Comparison of ENCODE assay signal across 10 cellular contexts in the genomic region with DNA sequence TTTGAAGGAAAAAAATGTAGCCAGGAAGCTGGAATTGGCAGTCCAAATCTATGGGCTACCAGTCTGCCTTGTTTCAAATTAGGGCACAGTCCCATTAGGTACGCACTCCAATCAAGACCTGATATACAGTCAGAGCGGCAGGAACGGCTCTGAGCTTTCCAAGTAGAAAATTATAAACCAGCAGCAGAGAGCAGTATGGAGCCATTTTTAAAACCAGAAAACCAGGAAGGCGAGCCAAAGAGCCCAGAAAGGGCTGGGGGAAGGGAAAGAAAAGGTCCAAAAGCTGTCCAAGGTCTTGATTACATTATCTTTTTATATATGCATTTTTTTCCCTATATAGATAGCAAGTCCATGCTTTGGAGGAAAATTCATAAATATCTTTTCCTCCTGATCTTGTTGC.
DNase-seq lines count a peak whose midpoint lies in the region; ATAC-seq and TF ChIP-seq lines count a peak whose summit lies in the region.
"Had no signal": no experiment of that assay in that cellular context is flagged by ENCODE, and none has a peak within 500 bp of the region (broad histone marks: within the 10 kb centered on the region; RNA-seq: fewer than 3 reads in every experiment).

No MANE protein-coding gene starts in this region.

- TF ChIP-seq CTCF in C4-2B (conservative IDR thresholded peaks at IDR 0.05), result peak; percentile 62
- no peak for TF ChIP-seq CTCF in WTC11 (IDR thresholded peaks at IDR 0.05)
- TF ChIP-seq CTCF in omental fat pad (IDR thresholded peaks at IDR 0.05), result no peak

- POLR2A ChIA-PET in WTC11 (lab: Charles Lee), result no interaction called here
- POLR2A ChIA-PET in activated CD4-positive, alpha-beta T cell treated with anti-CD3 and anti-CD28 coated beads for 36 hours (lab: Charles Lee), result no interaction called here

- H3K27ac Mint-ChIP-seq in WTC11, result no peak overlapping the region
- no peak overlapping the region for H3K27ac Mint-ChIP-seq in activated CD4-positive, alpha-beta T cell treated with anti-CD3 and anti-CD28 coated beads for 36 hours
- H3K27ac Mint-ChIP-seq: dendritic cell treated with granulocyte-macrophage colony-stimulating factor and Interleukin-4, amounts not matched to agents 40 ng/mL and 50 ng/mL, for 4 days had no signal

- ATAC-seq in WTC11 (peak; percentile 91), omental fat pad (ENCODE audit: low FRiP score) (no peak), sciatic nerve (no peak)
- no peak for ATAC-seq in activated CD4-positive, alpha-beta T cell treated with anti-CD3 and anti-CD28 coated beads for 36 hours
- no peak for ATAC-seq in stimulated activated naive CD8-positive, alpha-beta T cell treated with anti-CD3 and anti-CD28 coated beads, Interleukin-15, Interleukin-2, amounts not matched to agents 100 U/mL and 50 U/mL, for 24 hours

- H3K4me1 Mint-ChIP-seq in WTC11, result peaks cover 46% of the 10 kb centered on the region
- H3K4me1 Mint-ChIP-seq in activated CD4-positive, alpha-beta T cell treated with anti-CD3 and anti-CD28 coated beads for 36 hours, result no peaks in the 10 kb centered on the region

- no peaks in the 10 kb centered on the region for H3K27me3 Mint-ChIP-seq in WTC11 (ENCODE audit: low read depth)
- H3K27me3 Mint-ChIP-seq in activated CD4-positive, alpha-beta T cell treated with anti-CD3 and anti-CD28 coated beads for 36 hours, result peaks cover 2% of the 10 kb centered on the region

- intact Hi-C loops in activated CD4-positive, alpha-beta T cell treated with anti-CD3 and anti-CD28 coated beads for 36 hours (cut with DNase I, micrococcal nuclease), result no loop called here
- intact Hi-C loops in sciatic nerve (cut with DNase I), result no loop called here

- CTCF ChIA-PET in WTC11 (lab: Charles Lee), result interaction anchor here (0.8 to 1.1 kb wide), 5 partner anchors 50 to 1098 kb away, joined by 3 to 4 read pairs (median 3); no protein-coding TSS in a partner anchor
- CTCF ChIA-PET in activated CD4-positive, alpha-beta T cell treated with anti-CD3 and anti-CD28 coated beads for 36 hours (lab: Charles Lee), result no interaction called here

- DNase-seq in HT1080 (ENCODE audit: low read depth) (peak; percentile 40), WTC11 (ENCODE audit: low spot score) (peak; percentile 12), kidney tubule cell (ENCODE audit: low spot score) (peak; percentile 33), omental fat pad (ENCODE audit: low spot score) (no peak), sciatic nerve (ENCODE audit: low spot score) (no peak)
- no peak for DNase-seq in activated CD4-positive, alpha-beta T cell treated with anti-CD3 and anti-CD28 coated beads for 36 hours
- no peak for DNase-seq in stimulated activated naive CD8-positive, alpha-beta T cell treated with anti-CD3 and anti-CD28 coated beads, Interleukin-15, Interleukin-2, amounts not matched to agents 100 U/mL and 50 U/mL, for 24 hours
- DNase-seq: KG1 had no signal

- H3K9me3 Mint-ChIP-seq in WTC11, result peaks cover 12% of the 10 kb centered on the region
- no peaks in the 10 kb centered on the region for H3K9me3 Mint-ChIP-seq in activated CD4-positive, alpha-beta T cell treated with anti-CD3 and anti-CD28 coated beads for 36 hours (ENCODE audit: low read depth)
- H3K9me3 Mint-ChIP-seq: dendritic cell treated with granulocyte-macrophage colony-stimulating factor and Interleukin-4, amounts not matched to agents 40 ng/mL and 50 ng/mL, for 4 days had no signal

- no peak overlapping the region for H3K4me3 Mint-ChIP-seq in WTC11
- H3K4me3 Mint-ChIP-seq in activated CD4-positive, alpha-beta T cell treated with anti-CD3 and anti-CD28 coated beads for 36 hours, result no peak overlapping the region
- H3K4me3 Mint-ChIP-seq: dendritic cell treated with granulocyte-macrophage colony-stimulating factor and Interleukin-4, amounts not matched to agents 40 ng/mL and 50 ng/mL, for 4 days had no signal

- H3K27ac ChIP-seq in C4-2B, result no peak overlapping the region

- H3K36me3 Mint-ChIP-seq in WTC11, result peaks cover 11% of the 10 kb centered on the region
- H3K36me3 Mint-ChIP-seq in activated CD4-positive, alpha-beta T cell treated with anti-CD3 and anti-CD28 coated beads for 36 hours (ENCODE audit: low read depth), result no peaks in the 10 kb centered on the region

TF ChIP-seq in WTC11, 78 proteins besides CTCF, POLR2A, EP300 and RAD21:
- no peak for TF ChIP-seq JAZF1 (CRISPR knock-in tag; IDR thresholded peaks at IDR 0.05)
- TF ChIP-seq, protein P1, sequence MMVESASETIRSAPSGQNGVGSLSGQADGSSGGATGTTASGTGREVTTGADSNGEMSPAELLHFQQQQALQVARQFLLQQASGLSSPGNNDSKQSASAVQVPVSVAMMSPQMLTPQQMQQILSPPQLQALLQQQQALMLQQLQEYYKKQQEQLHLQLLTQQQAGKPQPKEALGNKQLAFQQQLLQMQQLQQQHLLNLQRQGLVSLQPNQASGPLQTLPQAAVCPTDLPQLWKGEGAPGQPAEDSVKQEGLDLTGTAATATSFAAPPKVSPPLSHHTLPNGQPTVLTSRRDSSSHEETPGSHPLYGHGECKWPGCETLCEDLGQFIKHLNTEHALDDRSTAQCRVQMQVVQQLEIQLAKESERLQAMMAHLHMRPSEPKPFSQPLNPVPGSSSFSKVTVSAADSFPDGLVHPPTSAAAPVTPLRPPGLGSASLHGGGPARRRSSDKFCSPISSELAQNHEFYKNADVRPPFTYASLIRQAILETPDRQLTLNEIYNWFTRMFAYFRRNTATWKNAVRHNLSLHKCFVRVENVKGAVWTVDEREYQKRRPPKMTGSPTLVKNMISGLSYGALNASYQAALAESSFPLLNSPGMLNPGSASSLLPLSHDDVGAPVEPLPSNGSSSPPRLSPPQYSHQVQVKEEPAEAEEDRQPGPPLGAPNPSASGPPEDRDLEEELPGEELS (CRISPR knock-in tag; IDR thresholded peaks at IDR 0.05), result no peak
- no peak for TF ChIP-seq GTF2I (CRISPR knock-in tag; conservative IDR thresholded peaks at IDR 0.05)
- no peak for TF ChIP-seq AR (CRISPR knock-in tag; IDR thresholded peaks at IDR 0.05)
- no peak for TF ChIP-seq CREM (CRISPR knock-in tag; IDR thresholded peaks at IDR 0.05)
- TF ChIP-seq, protein P2, sequence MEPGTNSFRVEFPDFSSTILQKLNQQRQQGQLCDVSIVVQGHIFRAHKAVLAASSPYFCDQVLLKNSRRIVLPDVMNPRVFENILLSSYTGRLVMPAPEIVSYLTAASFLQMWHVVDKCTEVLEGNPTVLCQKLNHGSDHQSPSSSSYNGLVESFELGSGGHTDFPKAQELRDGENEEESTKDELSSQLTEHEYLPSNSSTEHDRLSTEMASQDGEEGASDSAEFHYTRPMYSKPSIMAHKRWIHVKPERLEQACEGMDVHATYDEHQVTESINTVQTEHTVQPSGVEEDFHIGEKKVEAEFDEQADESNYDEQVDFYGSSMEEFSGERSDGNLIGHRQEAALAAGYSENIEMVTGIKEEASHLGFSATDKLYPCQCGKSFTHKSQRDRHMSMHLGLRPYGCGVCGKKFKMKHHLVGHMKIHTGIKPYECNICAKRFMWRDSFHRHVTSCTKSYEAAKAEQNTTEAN (CRISPR knock-in tag; IDR thresholded peaks at IDR 0.05), result no peak
- TF ChIP-seq TEAD4 (CRISPR knock-in tag; IDR thresholded peaks at IDR 0.05), result no peak
- no peak for TF ChIP-seq TEAD1 (CRISPR knock-in tag; IDR thresholded peaks at IDR 0.05)
- no peak for TF ChIP-seq ZNF396 (CRISPR knock-in tag; IDR thresholded peaks at IDR 0.05; ENCODE audit: borderline replicate concordance)
- TF ChIP-seq, protein P3, sequence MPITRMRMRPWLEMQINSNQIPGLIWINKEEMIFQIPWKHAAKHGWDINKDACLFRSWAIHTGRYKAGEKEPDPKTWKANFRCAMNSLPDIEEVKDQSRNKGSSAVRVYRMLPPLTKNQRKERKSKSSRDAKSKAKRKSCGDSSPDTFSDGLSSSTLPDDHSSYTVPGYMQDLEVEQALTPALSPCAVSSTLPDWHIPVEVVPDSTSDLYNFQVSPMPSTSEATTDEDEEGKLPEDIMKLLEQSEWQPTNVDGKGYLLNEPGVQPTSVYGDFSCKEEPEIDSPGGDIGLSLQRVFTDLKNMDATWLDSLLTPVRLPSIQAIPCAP (CRISPR knock-in tag; IDR thresholded peaks at IDR 0.05), result no peak
- TF ChIP-seq ZNF317 (CRISPR knock-in tag; IDR thresholded peaks at IDR 0.05; ENCODE audit: borderline replicate concordance, low read depth), result no peak
- no peak for TF ChIP-seq ATF2 (CRISPR knock-in tag; IDR thresholded peaks at IDR 0.05; ENCODE audit: borderline replicate concordance, low read depth)
- TF ChIP-seq RORB (CRISPR knock-in tag; IDR thresholded peaks at IDR 0.05), result no peak

Comparison
In these comparisons a context has a peak if more than half of its experiments do, and no peak if none do; other contexts are left out.
1. DNase-seq: peak in HT1080 (single experiment), WTC11 (single experiment) and kidney tubule cell (single experiment); none in activated CD4-positive, alpha-beta T cell treated with anti-CD3 and anti-CD28 coated beads for 36 hours (single experiment), omental fat pad (single experiment), sciatic nerve (single experiment) and stimulated activated naive CD8-positive, alpha-beta T cell treated with anti-CD3 and anti-CD28 coated beads, Interleukin-15, Interleukin-2, amounts not matched to agents 100 U/mL and 50 U/mL, for 24 hours (single experiment).